In genomic region chr15:31197497-31198414, GRCh38 we compare ENCODE assay signal across 8 cellular contexts.
DNase-seq lines count a peak whose midpoint lies in the region; ATAC-seq and TF ChIP-seq lines count a peak whose summit lies in the region.

No MANE protein-coding gene starts in this region.

- DNase-seq in COLO829 (ENCODE audit: low spot score) (peak; percentile 17), fibroblast of pulmonary artery (ENCODE audit: low read depth) (peak; percentile 35), posterior vena cava (ENCODE audit: low spot score) (peak; percentile 87)
- peak; percentile 57 for DNase-seq in activated CD4-positive, alpha-beta T cell treated with anti-CD3 and anti-CD28 coated beads, Interleukin-2, amount 50 U/mL, for 1 hour

- intact Hi-C loops in posterior vena cava (cut with DNase I), result no loop called here

- no peak overlapping the region for H3K4me3 ChIP-seq in fibroblast of pulmonary artery (replicated peaks; ENCODE audit: low read depth, low read length)

- TF ChIP-seq CTCF in fibroblast of pulmonary artery (IDR thresholded peaks at IDR 0.05; ENCODE audit: low read length, missing control alignments), result peak; percentile 59

- ATAC-seq in HG02759 (IDR thresholded peaks at IDR 0.05; ENCODE audit: unreplicated experiment) (peak; percentile 66), HG03280 (IDR thresholded peaks at IDR 0.05; ENCODE audit: unreplicated experiment) (no peak), GM21381 (IDR thresholded peaks at IDR 0.05; ENCODE audit: unreplicated experiment) (no peak), HG03196 (IDR thresholded peaks at IDR 0.05; ENCODE audit: unreplicated experiment) (no peak)

Comparison
In these comparisons a context has a peak if more than half of its experiments do, and no peak if none do; other contexts are left out.
1. DNase-seq: peak in every context shown above with its lines; median percentile 87 in posterior vena cava; 57 in activated CD4-positive, alpha-beta T cell treated with anti-CD3 and anti-CD28 coated beads, Interleukin-2, amount 50 U/mL, for 1 hour; 35 in fibroblast of pulmonary artery; 17 in COLO829.